In genomic region chr1:54462597-54463258, GRCh38 we compare ENCODE assay signal across 1 cellular context.
A peak's percentile ranks its signal among the peaks of the same experiment; 100 is the strongest.
TF ChIP-seq lines count a peak whose summit lies in the region.

No MANE protein-coding gene starts in this region.

TF ChIP-seq in K562, 482 proteins besides CTCF, POLR2A, EP300 and RAD21:
- TF ChIP-seq NFATC3 (IDR thresholded peaks at IDR 0.05), result no peak
- TF ChIP-seq KDM1A (IDR thresholded peaks at IDR 0.05), result no peak
- TF ChIP-seq PRDM10 (IDR thresholded peaks at IDR 0.05; ENCODE audit: partially characterized antibody), result peak; percentile 75
- 0 out of 2 replicates have a peak, but pooled peaks have one; percentile 14 for TF ChIP-seq GATA2 (CRISPR knock-in tag; IDR thresholded peaks at IDR 0.05)
- TF ChIP-seq ZFX (CRISPR knock-in tag; IDR thresholded peaks at IDR 0.05), result no peak
- no peak for TF ChIP-seq KDM5B (IDR thresholded peaks at IDR 0.05; ENCODE audit: insufficient replicate concordance, low read depth, low read length)
